ENCODE assay signal across 1 cellular context in genomic region chr1:58783090-58783992, GRCh38.
TF ChIP-seq lines count a peak whose summit lies in the region.

No MANE protein-coding gene starts in this region.

TF ChIP-seq in K562, 482 proteins besides CTCF, POLR2A, EP300 and RAD21 (continued from another document):
- TF ChIP-seq AFF4 (CRISPR knock-in tag; IDR thresholded peaks at IDR 0.05) (peak; percentile 98; the same call in 1 of the 2 replicates), HDAC3 (IDR thresholded peaks at IDR 0.05; ENCODE audit: borderline replicate concordance, partially characterized antibody) (peak; percentile 9), ZNF3 (CRISPR knock-in tag; IDR thresholded peaks at IDR 0.05) (no peak), OTX1 (CRISPR knock-in tag; IDR thresholded peaks at IDR 0.05) (0 out of 2 replicates have a peak, but pooled peaks have one; percentile 52), NR2F6 (CRISPR knock-in tag; IDR thresholded peaks at IDR 0.05) (0 out of 2 replicates have a peak, but pooled peaks have one; percentile 46), NKRF (IDR thresholded peaks at IDR 0.05; ENCODE audit: borderline replicate concordance) (peak; percentile 54; the same call in 1 of the 2 replicates), ARID3B (CRISPR knock-in tag; IDR thresholded peaks at IDR 0.05; ENCODE audit: borderline replicate concordance) (0 out of 2 replicates have a peak, but pooled peaks have one; percentile 20), ZNF324 (CRISPR knock-in tag; IDR thresholded peaks at IDR 0.05) (0 out of 2 replicates have a peak, but pooled peaks have one; percentile 30)
